In the genomic region with DNA sequence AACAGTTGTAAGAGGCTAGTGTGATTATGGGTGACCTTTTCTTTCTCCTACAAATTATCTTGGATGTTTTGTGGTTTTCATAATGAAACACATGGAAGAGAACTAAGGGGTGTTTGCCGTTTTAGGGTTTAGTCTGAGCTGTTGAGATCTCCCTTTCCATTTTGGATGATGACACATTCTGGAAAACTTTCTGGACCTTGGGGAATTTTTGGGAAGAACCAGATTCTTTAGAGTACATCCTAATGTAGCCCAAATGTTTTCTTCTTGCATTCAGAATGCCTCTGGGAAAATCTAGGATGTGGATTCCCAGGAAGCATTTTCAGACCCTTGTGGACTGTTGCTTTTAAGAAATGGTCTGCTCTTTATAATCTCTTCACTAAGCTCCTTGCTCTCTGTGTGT, we compare ENCODE assay signal across 24 cellular contexts.
"Had no signal": no experiment of that assay in that cellular context is flagged by ENCODE, and none has a peak within 500 bp of the region (broad histone marks: within the 10 kb centered on the region; RNA-seq: fewer than 3 reads in every experiment).

No MANE protein-coding gene starts in this region.

- H3K4me3 ChIP-seq: MG63 had no signal

- H3K27ac ChIP-seq: RWPE1 had no signal

- H3K36me3 ChIP-seq: MG63 had no signal

- H3K9ac ChIP-seq: SK-N-SH had no signal

- DNase-seq: IMR-90, Kasumi-1, KG1, MG63, NCI-H1092, NCI-H1105 treated with DMSO at 0.1 percent for 48 hours, NCI-H1417 treated with DMSO at 0.1 percent for 48 hours, NCI-H146, NCI-H187, NCI-H2029, NCI-H2081 treated with DMSO at 0.1 percent for 48 hours, NCI-H2171, NCI-H226, NCI-H446, NCI-H510A, NCI-H524 treated with DMSO at 0.1 percent for 48 hours, NCI-H69, NCI-H774, SHP77, SK-N-SH, SW 1271 had no signal

- ATAC-seq: HepG2 had no signal

- H3K9me3 ChIP-seq: MG63, SK-N-SH had no signal

- FAIRE-seq: HepG2, RCC 7860 had no signal

- H3K4me2 ChIP-seq: SK-N-SH had no signal

- H3K27me3 ChIP-seq: MG63 had no signal
